In genomic region chr7:34124765-34125164, GRCh38 we compare ENCODE assay signal across 33 cellular contexts.
"Had no signal": no experiment of that assay in that cellular context is flagged by ENCODE, and none has a peak within 500 bp of the region (broad histone marks: within the 10 kb centered on the region; RNA-seq: fewer than 3 reads in every experiment).

No MANE protein-coding gene starts in this region.

- H3K36me3 ChIP-seq: adrenal gland, ascending aorta, brain microvascular endothelial cell, breast epithelium, cardiac muscle cell had no signal

- ATAC-seq: activated naive CD4-positive, alpha-beta T cell treated with anti-CD3 and anti-CD28 coated beads, Interleukin-2, amount 50 U/mL, for 72 hours; activated naive CD8-positive, alpha-beta T cell treated with anti-CD3 and anti-CD28 coated beads, Interleukin-2, amount 50 U/mL, for 24 hours; activated T-cell treated with anti-CD3 and anti-CD28 coated beads, Interleukin-2, amount 50 U/mL, for 4 hours; activated T-cell treated with anti-CD3 and anti-CD28 coated beads, Interleukin-2, amount 50 U/mL, for 72 hours; activated T-helper 17 cell treated with anti-CD3 and anti-CD28 coated beads, Interleukin-2, amount 50 U/mL, for 72 hours; body of pancreas had no signal

- DNase-seq: activated effector memory CD4-positive, alpha-beta T cell treated with anti-CD3 and anti-CD28 coated beads, Interleukin-2, amount 50 U/mL, for 16 hours; activated gamma-delta T cell; activated gamma-delta T cell treated with Interleukin-2 at 50 U/mL for 16 hours; activated naive CD4-positive, alpha-beta T cell; activated naive CD4-positive, alpha-beta T cell treated with anti-CD3 and anti-CD28 coated beads for 36 hours; activated naive CD4-positive, alpha-beta T cell treated with anti-CD3 and anti-CD28 coated beads, Interleukin-2, amount 10 ng/mL, durations not matched to agents 7 days and 5 days; activated naive CD4-positive, alpha-beta T cell treated with anti-CD3 and anti-CD28 coated beads, Interleukin-2, amount 50 U/mL, for 16 hours; activated naive CD4-positive, alpha-beta T cell treated with Interleukin-2 at 50 U/mL for 16 hours; activated naive CD8-positive, alpha-beta T cell treated with anti-CD3 and anti-CD28 coated beads for 36 hours; activated naive CD8-positive, alpha-beta T cell treated with anti-CD3 and anti-CD28 coated beads, Interleukin-2, amount 10 ng/mL, durations not matched to agents 7 days and 5 days; activated naive CD8-positive, alpha-beta T cell treated with anti-CD3 and anti-CD28 coated beads, Interleukin-2, amount 50 U/mL, for 24 hours; activated T-cell treated with anti-CD3 and anti-CD28 coated beads, Interleukin-2, amount 50 U/mL, for 1 hour; activated T-cell treated with anti-CD3 and anti-CD28 coated beads, Interleukin-2, amount 50 U/mL, for 24 hours; activated T-cell treated with anti-CD3 and anti-CD28 coated beads, Interleukin-2, amount 50 U/mL, for 4 hours; activated T-cell treated with anti-CD3 and anti-CD28 coated beads, Interleukin-2, amount 50 U/mL, for 48 hours; activated T-cell treated with anti-CD3 and anti-CD28 coated beads, Interleukin-2, amount 50 U/mL, for 72 hours; adrenal gland; amniotic stem cell; amygdala; anterior cingulate cortex; aorta; body of pancreas; brain microvascular endothelial cell; caudate nucleus; central memory CD4-positive, alpha-beta T cell; cerebellar nuclear complex had no signal

- FAIRE-seq: astrocyte, bronchial epithelial cell had no signal

- H3K27me3 ChIP-seq: adrenal gland, ascending aorta, body of pancreas, brain microvascular endothelial cell, breast epithelium, cardiac muscle cell had no signal

- H3K4me1 ChIP-seq: adrenal gland, ascending aorta, body of pancreas, breast epithelium had no signal

- H3K9me3 ChIP-seq: body of pancreas had no signal

- H3K27ac ChIP-seq: adrenal gland, ascending aorta, body of pancreas, brain microvascular endothelial cell, breast epithelium, cardiac muscle cell had no signal

- H3K4me3 ChIP-seq: adrenal gland, ascending aorta, body of pancreas, breast epithelium, cardiac muscle cell had no signal
